ENCODE assay signal across 20 cellular contexts in the genomic region with DNA sequence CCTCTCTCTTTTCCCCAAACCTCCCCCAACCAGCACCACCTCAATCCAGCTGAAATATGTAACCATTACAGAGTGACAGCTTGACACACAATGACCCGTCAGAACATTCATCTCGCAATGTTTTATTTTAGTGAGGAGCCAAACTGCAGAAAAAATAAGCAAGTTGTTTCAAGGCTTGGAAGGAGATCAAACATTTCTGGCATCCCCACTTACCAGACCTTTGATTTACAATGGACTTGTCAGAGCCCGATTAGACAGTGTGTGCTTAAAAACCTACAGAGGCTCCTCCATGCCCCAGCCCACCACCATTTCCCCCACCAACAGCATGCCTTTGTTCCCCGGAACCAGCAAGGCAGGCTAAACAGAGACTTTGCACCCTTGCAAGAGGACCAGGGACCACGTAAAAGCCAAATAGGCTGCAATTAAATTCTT.
DNase-seq lines count a peak whose midpoint lies in the region; TF ChIP-seq lines count a peak whose summit lies in the region.
"Had no signal": no experiment of that assay in that cellular context is flagged by ENCODE, and none has a peak within 500 bp of the region (broad histone marks: within the 10 kb centered on the region; RNA-seq: fewer than 3 reads in every experiment).

No MANE protein-coding gene starts in this region.

- no peak for TF ChIP-seq CTCF in fibroblast of lung (conservative IDR thresholded peaks at IDR 0.05 in 1 of 2, IDR thresholded peaks at IDR 0.05 in 1 of 2; ENCODE audit: low read depth in 1 of 2, low read length in 2 of 2)
- no peak for TF ChIP-seq CTCF in nephron (IDR thresholded peaks at IDR 0.05; ENCODE audit: unreplicated experiment in 3 of 3)
- TF ChIP-seq CTCF in testis (IDR thresholded peaks at IDR 0.05), result no peak
- no peak for TF ChIP-seq CTCF in osteocyte (IDR thresholded peaks at IDR 0.05)
- TF ChIP-seq CTCF in BE2C (IDR thresholded peaks at IDR 0.05; ENCODE audit: low read depth, low read length), result no peak

- intact Hi-C loops in testis (cut with DNase I; ENCODE audit: low total_unique reads), result no loop called here

- WGBS in testis, 2 donors, result 33 to 39% methylated on average over 5 of the region's 5 CpGs

- H3K79me2 ChIP-seq in fibroblast of lung (ENCODE audit: control insufficient read depth, insufficient read depth, low read length), result no peaks in the 10 kb centered on the region

- H3K4me1 ChIP-seq in fibroblast of lung (ENCODE audit: control insufficient read depth, extremely low read depth, insufficient read depth, low read length) (no peaks in the 10 kb centered on the region), testis (peaks cover 33% of the 10 kb centered on the region), BE2C (no peaks in the 10 kb centered on the region)

- peak overlapping the region; percentile 35 for H3K4me3 ChIP-seq in SK-N-MC
- no peak overlapping the region for H3K4me3 ChIP-seq in fibroblast of lung (replicated peaks in 1 of 4; ENCODE audit: control extremely low read depth in 1 of 4, insufficient read depth in 1 of 4, low read depth in 3 of 4, low read length in 4 of 4)
- no peak overlapping the region for H3K4me3 ChIP-seq in testis
- H3K4me3 ChIP-seq in BE2C (ENCODE audit: low read depth, low read length), result no peak overlapping the region
- H3K4me3 ChIP-seq: heart left ventricle had no signal

- no peak for TF ChIP-seq POLR2A in testis (IDR thresholded peaks at IDR 0.05)

- H3K27ac ChIP-seq in SK-N-MC (peak overlapping the region; percentile 93), fibroblast of lung (ENCODE audit: insufficient read depth, low read length) (no peak overlapping the region), testis (no peak overlapping the region)
- H3K27ac ChIP-seq: KMS-11 had no signal

- H3K4me1 Mint-ChIP-seq in nephron, result peaks cover 56% of the 10 kb centered on the region
- H3K4me1 Mint-ChIP-seq in osteocyte (ENCODE audit: unreplicated experiment), result no peaks in the 10 kb centered on the region

- H3K27ac Mint-ChIP-seq in nephron, result peak overlapping the region; percentile 95 to 97 (median 96)
- H3K27ac Mint-ChIP-seq in osteocyte (ENCODE audit: unreplicated experiment), result no peak overlapping the region
- H3K27ac Mint-ChIP-seq: activated naive CD8-positive, alpha-beta T cell had no signal

- H4K20me1 ChIP-seq in fibroblast of lung (ENCODE audit: control insufficient read depth, extremely low read depth, insufficient read depth, low read length), result no peaks in the 10 kb centered on the region

- peak overlapping the region; percentile 11 to 29 (median 24) for H3K4me3 Mint-ChIP-seq in nephron
- no peak overlapping the region for H3K4me3 Mint-ChIP-seq in osteocyte (ENCODE audit: unreplicated experiment)
- H3K4me3 Mint-ChIP-seq: activated naive CD8-positive, alpha-beta T cell; H9 had no signal

- DNase-seq in SK-N-MC (ENCODE audit: low read depth, low spot score) (no peak), fibroblast of lung (ENCODE audit: low read depth in 2 of 2) (peak; percentile 42 to 92), testis (peak; percentile 65), osteocyte (ENCODE audit: extremely low spot score, unreplicated experiment) (no peak), BE2C (no peak), NCI-H1417 treated with DMSO at 0.1 percent for 48 hours (lab: John Stamatoyannopoulos, UW) (no peak)
- DNase-seq: activated CD4-positive, alpha-beta T cell treated with anti-CD3 and anti-CD28 coated beads, Interleukin-2, amount 50 U/mL, for 48 hours; activated CD8-positive, alpha-beta memory T cell treated with anti-CD3 and anti-CD28 coated beads, Interleukin-2, amount 50 U/mL, for 4 hours; aorta; EL; foreskin fibroblast; H9; heart left ventricle; NCI-H187; NCI-H526 treated with DMSO at 0.1 percent for 48 hours; SW 1271; T1000 had no signal

- H3K9me3 ChIP-seq in SK-N-MC (ENCODE audit: low read depth, low read length) (no peaks in the 10 kb centered on the region), fibroblast of lung (ENCODE audit: control insufficient read depth, insufficient read depth, low read depth, low read length) (no peaks in the 10 kb centered on the region), testis (no peaks in the 10 kb centered on the region), BE2C (no peaks in the 10 kb centered on the region)
- H3K9me3 ChIP-seq: heart left ventricle had no signal

- no peaks in the 10 kb centered on the region for H3K9me3 Mint-ChIP-seq in nephron
- peaks cover 45% of the 10 kb centered on the region for H3K9me3 Mint-ChIP-seq in osteocyte (ENCODE audit: unreplicated experiment)
- H3K9me3 Mint-ChIP-seq: H9 had no signal

- H3K36me3 ChIP-seq in SK-N-MC (ENCODE audit: insufficient read depth, low read length) (no peaks in the 10 kb centered on the region), fibroblast of lung (ENCODE audit: control insufficient read depth, insufficient read depth, low read length) (no peaks in the 10 kb centered on the region), testis (ENCODE audit: low read depth, missing control alignments) (no peaks in the 10 kb centered on the region), BE2C (no peaks in the 10 kb centered on the region)
- H3K36me3 ChIP-seq: heart left ventricle had no signal

- H3K36me3 Mint-ChIP-seq in nephron (ENCODE audit: low read depth) (no peaks in the 10 kb centered on the region), osteocyte (ENCODE audit: unreplicated experiment) (no peaks in the 10 kb centered on the region)
- H3K36me3 Mint-ChIP-seq: activated naive CD8-positive, alpha-beta T cell had no signal

- H2AFZ ChIP-seq in fibroblast of lung (ENCODE audit: low read length), result no peak overlapping the region

- no peak overlapping the region for H3K9ac ChIP-seq in SK-N-MC (ENCODE audit: insufficient read length)
- no peak overlapping the region for H3K9ac ChIP-seq in fibroblast of lung (ENCODE audit: insufficient read depth, low read length)
- H3K9ac ChIP-seq: KMS-11 had no signal

- H3K27me3 Mint-ChIP-seq in nephron (ENCODE audit: low read depth) (peaks cover 4% of the 10 kb centered on the region), osteocyte (ENCODE audit: unreplicated experiment) (no peaks in the 10 kb centered on the region)
- H3K27me3 Mint-ChIP-seq: activated naive CD8-positive, alpha-beta T cell had no signal

- H3K4me2 ChIP-seq in fibroblast of lung (ENCODE audit: extremely low read depth, insufficient read depth, low read length), result no peak overlapping the region
- H3K4me2 ChIP-seq: KMS-11 had no signal

- H3K27me3 ChIP-seq in fibroblast of lung (ENCODE audit: control insufficient read depth, insufficient read depth, low read length) (no peaks in the 10 kb centered on the region), testis (no peaks in the 10 kb centered on the region), BE2C (no peaks in the 10 kb centered on the region)
- H3K27me3 ChIP-seq: heart left ventricle had no signal

Comparison
In these comparisons a context has a peak if more than half of its experiments do, and no peak if none do; other contexts are left out.
1. DNase-seq: peak in fibroblast of lung (2 of 2) and testis (single experiment); none in SK-N-MC (single experiment), osteocyte (single experiment), BE2C (single experiment) and NCI-H1417 treated with DMSO at 0.1 percent for 48 hours (single experiment).